21 cellular contexts compared by ENCODE assay signal in the genomic region with DNA sequence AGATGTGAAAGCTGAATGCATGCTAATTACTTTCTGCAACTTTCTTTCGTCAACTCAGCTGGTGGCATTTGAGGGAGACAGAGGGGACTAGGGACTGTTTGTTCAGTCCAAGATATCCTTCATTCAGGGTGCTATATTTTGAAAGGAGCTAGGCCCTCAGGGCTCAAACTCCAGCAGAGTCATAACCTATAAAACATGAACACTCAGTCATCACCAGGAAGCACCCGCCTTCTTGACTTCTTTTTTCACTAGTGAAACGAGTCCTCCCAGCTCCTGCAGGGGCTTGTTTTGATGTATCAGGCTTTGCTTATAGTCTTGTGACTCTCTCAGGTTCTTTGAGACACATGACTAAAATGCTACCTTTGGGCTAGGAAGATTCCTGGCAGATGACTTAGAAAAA.
A peak's percentile ranks its signal among the peaks of the same experiment; 100 is the strongest.
DNase-seq lines count a peak whose midpoint lies in the region; ATAC-seq, FAIRE-seq and TF ChIP-seq lines count a peak whose summit lies in the region.
"Had no signal": no experiment of that assay in that cellular context is flagged by ENCODE, and none has a peak within 500 bp of the region (broad histone marks: within the 10 kb centered on the region; RNA-seq: fewer than 3 reads in every experiment).

No MANE protein-coding gene starts in this region.

- no TSS peak for BruUV-seq in mammary epithelial cell (replicated peaks; lab: Mats Ljungman, UMichigan)

- H3K4me3 ChIP-seq in mammary epithelial cell (replicated peaks in 1 of 3; ENCODE audit: insufficient read depth in 1 of 3, low read depth in 2 of 3, low read length in 3 of 3) (no peak overlapping the region), neural progenitor cell (no peak overlapping the region), left ventricle myocardium inferior (no peak overlapping the region), brain microvascular endothelial cell (ENCODE audit: low read depth, low read length) (no peak overlapping the region)
- H3K4me3 ChIP-seq: lower lobe of right lung, ovary, SJCRH30, uterus had no signal

- H3K4me1 Mint-ChIP-seq in neural progenitor cell, result peaks cover 2% of the 10 kb centered on the region
- H3K4me1 Mint-ChIP-seq: activated naive CD8-positive, alpha-beta T cell treated with anti-CD3 and anti-CD28 coated beads, Interleukin-2, amount 10 ng/mL, durations not matched to agents 7 days and 5 days; naive B cell; stimulated activated naive CD8-positive, alpha-beta T cell treated with anti-CD3 and anti-CD28 coated beads, Interleukin-15, amount 100 ng/mL, for 72 hours had no signal

- H4K20me1 ChIP-seq in mammary epithelial cell (ENCODE audit: insufficient read depth, low read length), result no peaks in the 10 kb centered on the region
- H4K20me1 ChIP-seq in neural progenitor cell (ENCODE audit: low read depth), result no peaks in the 10 kb centered on the region

- no peak overlapping the region for H3K27ac Mint-ChIP-seq in neural progenitor cell
- H3K27ac Mint-ChIP-seq: activated naive CD8-positive, alpha-beta T cell treated with anti-CD3 and anti-CD28 coated beads, Interleukin-2, amount 10 ng/mL, durations not matched to agents 7 days and 5 days; naive B cell had no signal

- ATAC-seq in HG02759 (IDR thresholded peaks at IDR 0.05; ENCODE audit: unreplicated experiment), result no peak
- ATAC-seq: HepG2; lower lobe of right lung; sciatic nerve; stimulated activated naive CD8-positive, alpha-beta T cell treated with anti-CD3 and anti-CD28 coated beads, Interleukin-15, amount 100 ng/mL, for 72 hours had no signal

- WGBS in mammary epithelial cell (ENCODE audit: low coverage, missing lambda C conversion rate), result 9% methylated on average over 3 of the region's 3 CpGs

- no peak for FAIRE-seq in HTR-8/SVneo (lab: Jason Lieb, UNC)
- FAIRE-seq: GM12891, HepG2 had no signal

- no peak overlapping the region for H3K4me3 Mint-ChIP-seq in neural progenitor cell
- H3K4me3 Mint-ChIP-seq: activated naive CD8-positive, alpha-beta T cell treated with anti-CD3 and anti-CD28 coated beads, Interleukin-2, amount 10 ng/mL, durations not matched to agents 7 days and 5 days; stimulated activated naive CD8-positive, alpha-beta T cell treated with anti-CD3 and anti-CD28 coated beads, Interleukin-15, amount 100 ng/mL, for 72 hours had no signal

- no peaks in the 10 kb centered on the region for H3K9me3 ChIP-seq in mammary epithelial cell (replicated peaks; ENCODE audit: insufficient read depth, low read length)
- H3K9me3 ChIP-seq in neural progenitor cell (ENCODE audit: low read depth), result no peaks in the 10 kb centered on the region
- no peaks in the 10 kb centered on the region for H3K9me3 ChIP-seq in left ventricle myocardium inferior (replicated peaks)
- H3K9me3 ChIP-seq: lower lobe of right lung, ovary, SJCRH30, uterus had no signal

- no peak overlapping the region for H3K9ac ChIP-seq in mammary epithelial cell (ENCODE audit: insufficient read depth, low read length)
- no peak overlapping the region for H3K9ac ChIP-seq in neural progenitor cell

- H3K4me1 ChIP-seq in mammary epithelial cell (ENCODE audit: insufficient read depth, low read length) (peaks cover 36% of the 10 kb centered on the region), neural progenitor cell (peaks cover 8% of the 10 kb centered on the region), left ventricle myocardium inferior (peaks cover 3% of the 10 kb centered on the region)
- H3K4me1 ChIP-seq: lower lobe of right lung, uterus had no signal

- H2AFZ ChIP-seq in mammary epithelial cell (ENCODE audit: low read depth, low read length), result peak overlapping the region; percentile 31
- peak overlapping the region; percentile 51 for H2AFZ ChIP-seq in neural progenitor cell (replicated peaks)

- H3K36me3 Mint-ChIP-seq in neural progenitor cell, result no peaks in the 10 kb centered on the region
- H3K36me3 Mint-ChIP-seq: activated naive CD8-positive, alpha-beta T cell treated with anti-CD3 and anti-CD28 coated beads, Interleukin-2, amount 10 ng/mL, durations not matched to agents 7 days and 5 days; naive B cell had no signal

- H3K9me3 Mint-ChIP-seq in neural progenitor cell, result no peaks in the 10 kb centered on the region
- H3K9me3 Mint-ChIP-seq: activated naive CD8-positive, alpha-beta T cell treated with anti-CD3 and anti-CD28 coated beads, Interleukin-2, amount 10 ng/mL, durations not matched to agents 7 days and 5 days had no signal

- no peaks in the 10 kb centered on the region for H3K27me3 ChIP-seq in mammary epithelial cell (ENCODE audit: insufficient read depth, low read length)
- no peaks in the 10 kb centered on the region for H3K27me3 ChIP-seq in neural progenitor cell
- no peaks in the 10 kb centered on the region for H3K27me3 ChIP-seq in left ventricle myocardium inferior (ENCODE audit: low read depth)
- no peaks in the 10 kb centered on the region for H3K27me3 ChIP-seq in brain microvascular endothelial cell (replicated peaks)
- H3K27me3 ChIP-seq: SJCRH30, uterus had no signal

- dilution Hi-C loops in mammary epithelial cell (cut with HindIII; ENCODE audit: low sequenced_read_pairs), result no loop called here

- in situ Hi-C loops in mammary epithelial cell (cut with MboI; ENCODE audit: low sequenced_read_pairs in 2 of 2), result no loop called here
- in situ Hi-C loops in brain microvascular endothelial cell (cut with HindIII; ENCODE audit: low pct_ligation_motif_present, low sequenced_read_pairs), result no loop called here

- H3K36me3 ChIP-seq in mammary epithelial cell (ENCODE audit: insufficient read depth, low read length) (no peaks in the 10 kb centered on the region), neural progenitor cell (no peaks in the 10 kb centered on the region), left ventricle myocardium inferior (no peaks in the 10 kb centered on the region), brain microvascular endothelial cell (replicated peaks) (no peaks in the 10 kb centered on the region)
- H3K36me3 ChIP-seq: lower lobe of right lung, ovary, uterus had no signal

- H3K27ac ChIP-seq in mammary epithelial cell (ENCODE audit: insufficient read depth, low read depth, low read length) (peak overlapping the region; percentile 72), neural progenitor cell (no peak overlapping the region), left ventricle myocardium inferior (replicated peaks) (no peak overlapping the region), brain microvascular endothelial cell (no peak overlapping the region)
- H3K27ac ChIP-seq: lower lobe of right lung, ovary, SJCRH30, uterus had no signal

- H3K27me3 Mint-ChIP-seq in neural progenitor cell (ENCODE audit: insufficient read depth, low read depth), result no peaks in the 10 kb centered on the region
- H3K27me3 Mint-ChIP-seq: activated naive CD8-positive, alpha-beta T cell treated with anti-CD3 and anti-CD28 coated beads, Interleukin-2, amount 10 ng/mL, durations not matched to agents 7 days and 5 days; naive B cell; stimulated activated naive CD8-positive, alpha-beta T cell treated with anti-CD3 and anti-CD28 coated beads, Interleukin-15, amount 100 ng/mL, for 72 hours had no signal

- peak in 1 of 2 donors; percentile 25 for TF ChIP-seq CTCF in mammary epithelial cell (conservative IDR thresholded peaks at IDR 0.05 in 1 of 2, IDR thresholded peaks at IDR 0.05 in 1 of 2; ENCODE audit: extremely low read depth in 1 of 2, insufficient read depth in 1 of 2, low read depth in 1 of 2, low read length in 2 of 2)
- no peak for TF ChIP-seq CTCF in neural progenitor cell (IDR thresholded peaks at IDR 0.05)
- no peak for TF ChIP-seq CTCF in left ventricle myocardium inferior (IDR thresholded peaks at IDR 0.05; ENCODE audit: borderline replicate concordance)
- TF ChIP-seq CTCF in brain microvascular endothelial cell (IDR thresholded peaks at IDR 0.05; ENCODE audit: low read depth, low read length, missing control alignments), result no peak

- CTCF ChIA-PET in mammary epithelial cell (lab: Charles Lee; ENCODE audit: low non-redundant PET), result interaction anchor here (0.5 kb wide), 1 partner anchor 19 kb away, joined by 6 read pairs; no protein-coding TSS in a partner anchor

- H3K4me2 ChIP-seq in mammary epithelial cell (ENCODE audit: insufficient read depth, low read depth, low read length) (peak overlapping the region; percentile 48), neural progenitor cell (no peak overlapping the region)

- intact Hi-C loops in mammary epithelial cell (cut with micrococcal nuclease), result loop anchor here (2.0 kb wide), 1 partner anchor 88 kb away; no protein-coding TSS in a partner anchor
- intact Hi-C loops in left ventricle myocardium inferior (cut with micrococcal nuclease), result no loop called here

- DNase-seq in EH (ENCODE audit: low read depth) (peak; percentile 6), HTR-8/SVneo (ENCODE audit: insufficient read length, low spot score) (peak; percentile 14), mammary epithelial cell (peak; percentile 99), neural progenitor cell (ENCODE audit: low spot score) (no peak), left ventricle myocardium inferior (no peak), brain microvascular endothelial cell (no peak)
- DNase-seq in activated CD4-positive, alpha-beta T cell treated with anti-CD3 and anti-CD28 coated beads for 4 hours, result no peak
- DNase-seq: activated CD4-positive, CD25-positive, alpha-beta regulatory T cell; activated naive CD8-positive, alpha-beta T cell treated with anti-CD3 and anti-CD28 coated beads, Interleukin-2, amount 10 ng/mL, durations not matched to agents 7 days and 5 days; lower lobe of right lung; naive B cell; NCI-H187; NCI-H510A; ovary; SJCRH30; stimulated activated naive CD8-positive, alpha-beta T cell treated with anti-CD3 and anti-CD28 coated beads, Interleukin-15, amount 100 ng/mL, for 72 hours; uterus had no signal

- no peaks in the 10 kb centered on the region for H3F3A ChIP-seq in neural progenitor cell (ENCODE audit: low read depth)

- H3K79me2 ChIP-seq in mammary epithelial cell (ENCODE audit: insufficient read depth, low read length) (no peaks in the 10 kb centered on the region), neural progenitor cell (ENCODE audit: low read depth) (no peaks in the 10 kb centered on the region)

Comparison
In these comparisons a context has a peak if more than half of its experiments do, and no peak if none do; other contexts are left out.
1. DNase-seq: peak in EH (single experiment), HTR-8/SVneo (single experiment) and mammary epithelial cell (single experiment); none in neural progenitor cell (single experiment), left ventricle myocardium inferior (single experiment), activated CD4-positive, alpha-beta T cell treated with anti-CD3 and anti-CD28 coated beads for 4 hours (0 of 2) and brain microvascular endothelial cell (single experiment).